10 cellular contexts compared by ENCODE assay signal in the genomic region with DNA sequence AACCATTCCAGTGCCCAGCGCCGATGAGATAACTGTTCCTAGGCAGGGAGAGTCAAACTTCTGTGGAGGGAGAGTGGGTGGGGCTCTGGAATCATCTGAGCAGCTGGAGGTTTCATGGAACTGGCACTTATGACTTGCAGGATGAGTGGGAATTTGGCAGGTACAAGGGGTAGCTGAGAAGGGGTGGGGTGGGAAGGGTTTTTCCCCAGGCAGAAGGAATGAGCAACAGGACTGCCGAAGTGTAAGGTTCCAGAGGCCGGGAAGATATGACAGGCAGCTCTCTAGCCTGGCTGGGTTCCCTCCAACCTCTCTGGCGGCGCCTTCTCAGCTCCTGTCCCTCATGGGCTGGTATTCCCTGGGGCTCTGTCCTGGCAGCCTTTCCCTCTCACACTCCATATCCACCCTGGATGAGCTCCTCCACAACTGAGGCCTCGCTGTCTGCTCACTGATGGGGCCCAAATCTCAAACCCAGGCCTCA. TPM values are rescaled to one million over a fixed set of nuclear protein-coding genes. Genes with fewer than 3 reads are reported as not detected.
A peak's percentile ranks its signal among the peaks of the same experiment; 100 is the strongest.
DNase-seq lines count a peak whose midpoint lies in the region; ATAC-seq and TF ChIP-seq lines count a peak whose summit lies in the region.
"Had no signal": no experiment of that assay in that cellular context is flagged by ENCODE, and none has a peak within 500 bp of the region (broad histone marks: within the 10 kb centered on the region; RNA-seq: fewer than 3 reads in every experiment).

No MANE protein-coding gene starts in this region.

- H3K27ac ChIP-seq in left lung, result peak overlapping the region in 1 of 2 donors; percentile 93

- H3K36me3 Mint-ChIP-seq in activated CD8-positive, alpha-beta memory T cell treated with anti-CD3 and anti-CD28 coated beads, Interleukin-2, amount 10 ng/mL, durations not matched to agents 7 days and 5 days, result peaks cover 7% of the 10 kb centered on the region

- peaks cover 25 to 79% of the 10 kb centered on the region in 2 donors for H3K4me1 ChIP-seq in left lung

- H3K4me1 Mint-ChIP-seq in stimulated activated naive CD8-positive, alpha-beta T cell treated with anti-CD3 and anti-CD28 coated beads, Interleukin-15, amount 100 ng/mL, for 72 hours, result peaks cover 78% of the 10 kb centered on the region
- H3K4me1 Mint-ChIP-seq in activated CD8-positive, alpha-beta memory T cell treated with anti-CD3 and anti-CD28 coated beads, Interleukin-2, amount 10 ng/mL, durations not matched to agents 7 days and 5 days, result peaks cover 51% of the 10 kb centered on the region

- peak overlapping the region in 1 of 2 donors; percentile 38 for H3K4me3 ChIP-seq in left lung

- H3K27me3 ChIP-seq in left lung, result no peaks in the 10 kb centered on the region

- CTCF ChIA-PET in activated CD8-positive, alpha-beta memory T cell treated with anti-CD3 and anti-CD28 coated beads, Interleukin-2, amount 10 ng/mL, durations not matched to agents 7 days and 5 days (lab: Charles Lee), result interaction anchor here (0.8 kb wide), 1 partner anchor 161 kb away, joined by 3 read pairs; no protein-coding TSS in a partner anchor

- no peak for DNase-seq in stimulated activated naive CD8-positive, alpha-beta T cell treated with anti-CD3 and anti-CD28 coated beads, Interleukin-15, amount 100 ng/mL, for 72 hours
- no peak for DNase-seq in stimulated activated naive CD8-positive, alpha-beta T cell treated with anti-CD3 and anti-CD28 coated beads, Interleukin-15, Interleukin-2, amounts not matched to agents 100 U/mL and 50 U/mL, for 24 hours
- DNase-seq in astrocyte of the hippocampus (ENCODE audit: low read depth, low spot score) (peak; percentile 57), left lung (no peak), NCI-H1417 (lab: John Stamatoyannopoulos, UW) (no peak), pons (ENCODE audit: low spot score) (no peak)
- DNase-seq in activated CD4-positive, CD25-positive, alpha-beta regulatory T cell (lab: John Stamatoyannopoulos, UW), result no peak
- no peak for DNase-seq in activated CD8-positive, alpha-beta memory T cell treated with anti-CD3 and anti-CD28 coated beads, Interleukin-2, amount 10 ng/mL, durations not matched to agents 7 days and 5 days
- DNase-seq: activated gamma-delta T cell, substantia nigra had no signal

- intact Hi-C loops in left lung (cut with DNase I), result loop anchor here in 1 of 2 donors (10.0 kb wide), 1 partner anchor 57 kb away; the partner anchor contains the start of gene DGUOK

- H3K27me3 Mint-ChIP-seq in stimulated activated naive CD8-positive, alpha-beta T cell treated with anti-CD3 and anti-CD28 coated beads, Interleukin-15, amount 100 ng/mL, for 72 hours, result no peaks in the 10 kb centered on the region
- peaks cover 23% of the 10 kb centered on the region for H3K27me3 Mint-ChIP-seq in activated CD8-positive, alpha-beta memory T cell treated with anti-CD3 and anti-CD28 coated beads, Interleukin-2, amount 10 ng/mL, durations not matched to agents 7 days and 5 days

- no peak for ATAC-seq in stimulated activated naive CD8-positive, alpha-beta T cell treated with anti-CD3 and anti-CD28 coated beads, Interleukin-15, amount 100 ng/mL, for 72 hours
- no peak for ATAC-seq in stimulated activated naive CD8-positive, alpha-beta T cell treated with anti-CD3 and anti-CD28 coated beads, Interleukin-15, Interleukin-2, amounts not matched to agents 100 U/mL and 50 U/mL, for 24 hours
- ATAC-seq in left lung, result peak; percentile 1
- no peak for ATAC-seq in activated CD8-positive, alpha-beta memory T cell treated with anti-CD3 and anti-CD28 coated beads, Interleukin-2, amount 10 ng/mL, durations not matched to agents 7 days and 5 days

- H3K36me3 ChIP-seq in left lung, result peaks cover 0 to 10% of the 10 kb centered on the region in 2 donors

- TF ChIP-seq CTCF in left lung (IDR thresholded peaks at IDR 0.05), result no peak

- H3K4me3 Mint-ChIP-seq in stimulated activated naive CD8-positive, alpha-beta T cell treated with anti-CD3 and anti-CD28 coated beads, Interleukin-15, amount 100 ng/mL, for 72 hours, result peak overlapping the region; percentile 3 to 10
- H3K4me3 Mint-ChIP-seq in activated CD8-positive, alpha-beta memory T cell treated with anti-CD3 and anti-CD28 coated beads, Interleukin-2, amount 10 ng/mL, durations not matched to agents 7 days and 5 days, result no peak overlapping the region

- H3K9me3 ChIP-seq in left lung, result no peaks in the 10 kb centered on the region

- H3K9me3 Mint-ChIP-seq in stimulated activated naive CD8-positive, alpha-beta T cell treated with anti-CD3 and anti-CD28 coated beads, Interleukin-15, amount 100 ng/mL, for 72 hours, result no peaks in the 10 kb centered on the region
- H3K9me3 Mint-ChIP-seq in activated CD8-positive, alpha-beta memory T cell treated with anti-CD3 and anti-CD28 coated beads, Interleukin-2, amount 10 ng/mL, durations not matched to agents 7 days and 5 days (ENCODE audit: low read depth), result no peaks in the 10 kb centered on the region

- H3K27ac Mint-ChIP-seq in stimulated activated naive CD8-positive, alpha-beta T cell treated with anti-CD3 and anti-CD28 coated beads, Interleukin-15, amount 100 ng/mL, for 72 hours, result no peak overlapping the region
- H3K27ac Mint-ChIP-seq in activated CD8-positive, alpha-beta memory T cell treated with anti-CD3 and anti-CD28 coated beads, Interleukin-2, amount 10 ng/mL, durations not matched to agents 7 days and 5 days, result no peak overlapping the region

RNA-seq across cellular contexts. Expression of gene TET3, which starts 2.5 kb away (rescaled TPM):
- 10 to 100 TPM; 16.6 to 32.1 TPM for total RNA-seq in left lung
- total RNA-seq in activated CD8-positive, alpha-beta memory T cell treated with anti-CD3 and anti-CD28 coated beads, Interleukin-2, amount 10 ng/mL, durations not matched to agents 7 days and 5 days, result 10 to 100 TPM; 12.7 to 13.7 TPM

RNA-seq across cellular contexts. Expression of gene DGUOK, which starts 55.5 kb away (rescaled TPM):
- 10 to 100 TPM; 32.1 to 53.3 TPM for total RNA-seq in left lung
- total RNA-seq in activated CD8-positive, alpha-beta memory T cell treated with anti-CD3 and anti-CD28 coated beads, Interleukin-2, amount 10 ng/mL, durations not matched to agents 7 days and 5 days, result 10 to 100 TPM; 65.9 to 75.4 TPM
